7 cellular contexts compared by ENCODE assay signal in the genomic region with DNA sequence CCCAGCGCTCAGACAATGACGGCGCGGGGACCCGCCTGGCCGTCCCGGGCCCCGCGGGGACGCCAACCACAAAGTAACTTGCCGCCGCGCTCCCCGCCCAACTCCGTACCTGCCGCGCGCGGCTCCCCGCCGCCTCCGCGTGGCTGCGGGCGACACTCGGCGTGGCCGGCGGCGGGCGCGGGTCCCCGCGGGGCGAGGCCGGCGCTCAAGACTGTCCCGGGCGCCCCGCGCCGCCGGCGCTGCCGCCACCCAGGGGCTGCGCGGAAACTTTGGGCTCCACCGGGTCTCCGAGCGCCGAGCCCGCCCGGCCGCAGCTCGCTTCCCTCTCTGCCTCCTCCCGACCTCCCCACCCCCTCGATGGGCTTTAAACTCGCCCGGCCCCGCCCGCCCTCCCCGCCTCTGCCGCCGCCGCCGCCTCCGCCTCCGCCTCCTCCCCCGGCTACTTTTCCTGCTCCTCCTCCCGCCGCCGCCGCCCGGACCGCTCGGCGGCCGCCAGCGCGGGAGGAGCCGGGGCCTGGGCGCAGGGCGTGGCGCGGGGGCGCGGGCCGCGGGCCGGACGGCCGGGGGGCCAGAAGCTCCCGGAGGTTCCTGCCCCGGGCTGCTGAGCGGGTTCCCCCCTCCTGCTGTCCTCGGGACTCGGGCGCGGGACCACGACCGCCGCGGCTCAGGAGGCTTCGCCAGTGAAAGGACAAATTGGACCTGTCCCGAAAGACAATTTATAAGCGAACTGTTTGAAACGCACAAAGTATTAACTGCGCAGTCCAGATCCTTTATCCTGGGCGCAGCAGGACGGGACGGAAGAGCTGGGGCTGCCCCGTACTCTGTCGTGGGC. TPM values are rescaled to one million over a fixed set of nuclear protein-coding genes. Genes with fewer than 3 reads are reported as not detected.
DNase-seq lines count a peak whose midpoint lies in the region; ATAC-seq and TF ChIP-seq lines count a peak whose summit lies in the region.

No MANE protein-coding gene starts in this region.

- CTCF ChIA-PET in activated naive CD4-positive, alpha-beta T cell treated with anti-CD3 and anti-CD28 coated beads for 36 hours (lab: Charles Lee) = no interaction called here

- H3K4me1 Mint-ChIP-seq in activated naive CD4-positive, alpha-beta T cell treated with anti-CD3 and anti-CD28 coated beads for 36 hours (ENCODE audit: low read depth) = peaks cover 17% of the 10 kb centered on the region

- intact Hi-C loops in activated naive CD4-positive, alpha-beta T cell treated with anti-CD3 and anti-CD28 coated beads for 36 hours (cut with micrococcal nuclease) = loop anchor here (2.0 to 10.0 kb wide), 6 partner anchors 97 to 599 kb away; partner anchors contain the start of gene FIGNL1

- H3K36me3 Mint-ChIP-seq in activated naive CD4-positive, alpha-beta T cell treated with anti-CD3 and anti-CD28 coated beads for 36 hours (ENCODE audit: low read depth) = no peaks in the 10 kb centered on the region

- peak overlapping the region; percentile 63 for H3K4me3 Mint-ChIP-seq in activated naive CD4-positive, alpha-beta T cell treated with anti-CD3 and anti-CD28 coated beads for 36 hours

- DNase-seq in H4 (ENCODE audit: low spot score) (peak; percentile 74), NOMO-1 treated with DMSO at 0.1 percent for 48 hours (lab: John Stamatoyannopoulos, UW; ENCODE audit: unreplicated experiment) (peak; percentile 32), glomerular visceral epithelial cell (ENCODE audit: extremely low spot score) (peak; percentile 73), omental fat pad (ENCODE audit: low spot score) (no peak)
- DNase-seq in activated naive CD4-positive, alpha-beta T cell treated with anti-CD3 and anti-CD28 coated beads for 36 hours = peak; percentile 40

- H3K27ac Mint-ChIP-seq in activated naive CD4-positive, alpha-beta T cell treated with anti-CD3 and anti-CD28 coated beads for 36 hours = no peak overlapping the region

- TF ChIP-seq CTCF in omental fat pad (IDR thresholded peaks at IDR 0.05) = no peak

- ATAC-seq in omental fat pad (ENCODE audit: low FRiP score) = peak; percentile 72
- ATAC-seq in HG03520 (IDR thresholded peaks at IDR 0.05; ENCODE audit: unreplicated experiment) = no peak
- no peak for ATAC-seq in GM21576 (IDR thresholded peaks at IDR 0.05; ENCODE audit: unreplicated experiment)

- peaks cover 7% of the 10 kb centered on the region for H3K9me3 Mint-ChIP-seq in activated naive CD4-positive, alpha-beta T cell treated with anti-CD3 and anti-CD28 coated beads for 36 hours

- peaks cover 26% of the 10 kb centered on the region for H3K27me3 Mint-ChIP-seq in activated naive CD4-positive, alpha-beta T cell treated with anti-CD3 and anti-CD28 coated beads for 36 hours (ENCODE audit: low read depth)

RNA-seq across cellular contexts. Expression of gene GRB10, which starts 10.6 kb away (rescaled TPM):
- 47.3 and 50.3 TPM in 2 replicates for total RNA-seq in H4 (2014; rRNA removed; shearing (Covaris generic))
- total RNA-seq in activated naive CD4-positive, alpha-beta T cell treated with anti-CD3 and anti-CD28 coated beads for 36 hours = 10 to 100 TPM; 24.3 to 30.4 TPM
- 100 to 1,000 TPM in 1 of 4 donors, 10 to 100 TPM in 3; 64.6 to 100 (median 75.3) TPM for total RNA-seq in omental fat pad
